Comparison of ENCODE assay signal across 20 cellular contexts in the genomic region with DNA sequence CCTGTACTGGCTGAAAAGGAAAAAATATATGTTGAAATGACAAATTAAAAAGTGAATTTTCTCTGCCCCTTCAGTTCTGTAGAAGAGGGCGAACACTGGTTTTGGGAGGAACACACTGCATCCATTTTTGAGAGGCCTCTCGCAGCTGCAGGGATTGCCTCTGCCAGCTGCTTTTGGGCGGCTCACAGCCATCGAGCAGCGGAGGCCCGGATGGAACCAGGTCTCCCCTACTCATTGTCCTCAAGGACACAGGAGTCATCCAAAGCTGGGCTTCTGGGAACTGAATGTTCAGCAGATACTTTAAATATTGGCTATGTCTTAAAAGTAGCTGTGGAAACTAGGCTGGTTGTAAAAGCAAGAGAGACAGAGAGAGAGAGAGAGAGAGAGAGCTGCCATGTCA. TPM values are rescaled to one million over a fixed set of nuclear protein-coding genes. Genes with fewer than 3 reads are reported as not detected.
A peak's percentile ranks its signal among the peaks of the same experiment; 100 is the strongest.
DNase-seq lines count a peak whose midpoint lies in the region; ATAC-seq and TF ChIP-seq lines count a peak whose summit lies in the region.
"Had no signal": no experiment of that assay in that cellular context is flagged by ENCODE, and none has a peak within 500 bp of the region (broad histone marks: within the 10 kb centered on the region; RNA-seq: fewer than 3 reads in every experiment).

No MANE protein-coding gene starts in this region.

- no peak for DNase-seq in Right ventricle myocardium superior
- DNase-seq in right atrium auricular region (ENCODE audit: low spot score) = no peak
- peak; percentile 57 for DNase-seq in medulla oblongata (ENCODE audit: extremely low spot score)
- peak in 15 of 49 donors; percentile 18 to 50 (median 27) for DNase-seq in substantia nigra (lab: John Stamatoyannopoulos, UW)
- DNase-seq in DMS114 treated with DMSO at 0.1 percent for 48 hours (lab: John Stamatoyannopoulos, UW; ENCODE audit: unreplicated experiment) = no peak
- DNase-seq in breast epithelium (ENCODE audit: low spot score in 2 of 2) = no peak
- DNase-seq in midbrain (lab: John Stamatoyannopoulos, UW) = no peak
- DNase-seq: Calu3; CD8-positive, alpha-beta T cell; DMS53; GF-D8; H7; HFFc6 had no signal

- H3K27ac ChIP-seq in right atrium auricular region (no peak overlapping the region), substantia nigra (ENCODE audit: low read depth, low read length, poor library complexity, severe bottlenecking) (peak overlapping the region; percentile 26), breast epithelium (no peak overlapping the region)

- H3K4me1 ChIP-seq in right atrium auricular region (peaks cover 0 to 8% of the 10 kb centered on the region in 2 donors), breast epithelium (no peaks in the 10 kb centered on the region)

- H3K4me3 ChIP-seq in right atrium auricular region (no peak overlapping the region), breast epithelium (no peak overlapping the region)
- H3K4me3 ChIP-seq: BLaER1 treated with 17β-estradiol and CSF1 and Interleukin-3, amounts not matched to agents 10 nM and 100 nM; GM23338 had no signal

- no peak for TF ChIP-seq POLR2A in breast epithelium (IDR thresholded peaks at IDR 0.05)

- H3K36me3 Mint-ChIP-seq in dendritic cell treated with granulocyte-macrophage colony-stimulating factor and Interleukin-4, amounts not matched to agents 40 ng/mL and 50 ng/mL, for 4 days (ENCODE audit: low read depth) = peaks cover 87% of the 10 kb centered on the region

- no peaks in the 10 kb centered on the region for H3K9me3 Mint-ChIP-seq in dendritic cell treated with granulocyte-macrophage colony-stimulating factor and Interleukin-4, amounts not matched to agents 40 ng/mL and 50 ng/mL, for 4 days
- H3K9me3 Mint-ChIP-seq: CD8-positive, alpha-beta T cell; GM23338; HFFc6; IgD-negative memory B cell had no signal

- TF ChIP-seq CTCF in right atrium auricular region (IDR thresholded peaks at IDR 0.05) (no peak), breast epithelium (IDR thresholded peaks at IDR 0.05) (no peak)

- no peaks in the 10 kb centered on the region for H3K27me3 ChIP-seq in right atrium auricular region
- H3K27me3 ChIP-seq in breast epithelium = no peaks in the 10 kb centered on the region
- H3K27me3 ChIP-seq: BLaER1 treated with 17β-estradiol and CSF1 and Interleukin-3, amounts not matched to agents 10 nM and 100 nM had no signal

- H3K4me3 Mint-ChIP-seq in dendritic cell treated with granulocyte-macrophage colony-stimulating factor and Interleukin-4, amounts not matched to agents 40 ng/mL and 50 ng/mL, for 4 days = no peak overlapping the region
- H3K4me3 Mint-ChIP-seq: B cell; CD8-positive, alpha-beta T cell; GM23338; HFFc6; IgD-negative memory B cell had no signal

- H3K4me1 Mint-ChIP-seq in dendritic cell treated with granulocyte-macrophage colony-stimulating factor and Interleukin-4, amounts not matched to agents 40 ng/mL and 50 ng/mL, for 4 days (ENCODE audit: low read depth) = peaks cover 37% of the 10 kb centered on the region
- H3K4me1 Mint-ChIP-seq: B cell, GM23338, IgD-negative memory B cell had no signal

- peak overlapping the region; percentile 57 for H3K27ac Mint-ChIP-seq in dendritic cell treated with granulocyte-macrophage colony-stimulating factor and Interleukin-4, amounts not matched to agents 40 ng/mL and 50 ng/mL, for 4 days
- H3K27ac Mint-ChIP-seq: B cell; CD8-positive, alpha-beta T cell; GM23338; HFFc6; IgD-negative memory B cell had no signal

- intact Hi-C loops in Right ventricle myocardium superior (cut with DNase I) (no loop called here), breast epithelium (cut with DNase I; ENCODE audit: low total_unique reads) (no loop called here)
- intact Hi-C loops in dendritic cell treated with granulocyte-macrophage colony-stimulating factor and Interleukin-4, amounts not matched to agents 40 ng/mL and 50 ng/mL, for 4 days (cut with micrococcal nuclease) = no loop called here

- H3K36me3 ChIP-seq in right atrium auricular region = no peaks in the 10 kb centered on the region
- H3K36me3 ChIP-seq in breast epithelium = no peaks in the 10 kb centered on the region

- H3K27me3 Mint-ChIP-seq in dendritic cell treated with granulocyte-macrophage colony-stimulating factor and Interleukin-4, amounts not matched to agents 40 ng/mL and 50 ng/mL, for 4 days = no peaks in the 10 kb centered on the region

- H3K9me3 ChIP-seq in right atrium auricular region (no peaks in the 10 kb centered on the region), breast epithelium (no peaks in the 10 kb centered on the region)

- peak; percentile 48 for ATAC-seq in Right ventricle myocardium superior (ENCODE audit: poor library complexity)
- ATAC-seq: CD8-positive, alpha-beta T cell; GM23338; HCT116; HepG2 had no signal

RNA-seq across cellular contexts. Expression of gene RCBTB2, which starts 17.1 kb away (rescaled TPM):
- total RNA-seq in Right ventricle myocardium superior (16.6 TPM), right atrium auricular region (10 to 100 TPM in 1 of 2 donors, 1 to 10 TPM in 1; 5.2 to 13.4 TPM), breast epithelium (10 to 100 TPM; 10.8 to 16.1 (median 14.9) TPM)
